In genomic region chr7:44797329-44798258, GRCh38 we compare ENCODE assay signal across 8 cellular contexts. TPM values are rescaled to one million over a fixed set of nuclear protein-coding genes. Genes with fewer than 3 reads are reported as not detected.
DNase-seq lines count a peak whose midpoint lies in the region; TF ChIP-seq lines count a peak whose summit lies in the region.

No MANE protein-coding gene starts in this region.

- CTCF ChIA-PET in HEK293T (lab: Yijun Ruan, JAX): interaction anchor here (0.6 kb wide), 1 partner anchor 216 kb away, joined by 3 read pairs; no protein-coding TSS in a partner anchor
- CTCF ChIA-PET in SK-N-SH (lab: Yijun Ruan, JAX): interaction anchor here (0.6 to 4.4 kb wide), 21 partner anchors 11 to 532 kb away, joined by 3 to 13 read pairs (median 3); partner anchors contain the start of genes H2AZ2 and OGDH

- peak; percentile 49 for TF ChIP-seq RAD21 in SK-N-SH (IDR thresholded peaks at IDR 0.05; ENCODE audit: low read length)

- H3K4me3 ChIP-seq in SK-N-SH (ENCODE audit: low read depth in 2 of 2, low read length in 1 of 2): peak overlapping the region; percentile 75 to 97
- H3K4me3 ChIP-seq in neutrophil (ENCODE audit: low read depth in 1 of 2, low read length in 1 of 2): peak overlapping the region; percentile 99
- H3K4me3 ChIP-seq in subcutaneous abdominal adipose tissue (ENCODE audit: low read depth in 1 of 5, low read length in 5 of 5): peak overlapping the region; percentile 74 to 95 (median 91)

- H3K79me2 ChIP-seq in SK-N-SH (ENCODE audit: insufficient read depth): peaks cover 78% of the 10 kb centered on the region

- peak overlapping the region; percentile 100 for H3K4me3 Mint-ChIP-seq in activated naive CD4-positive, alpha-beta T cell treated with anti-CD3 and anti-CD28 coated beads, Interleukin-2, amount 50 U/mL, for 24 hours

- POLR2A ChIA-PET in HEK293T (lab: Yijun Ruan, JAX): interaction anchor here (0.6 to 2.4 kb wide), 9 partner anchors 8 to 224 kb away, joined by 3 to 17 read pairs (median 5); partner anchors contain the start of genes DDX56, H2AZ2, OGDH and PURB
- POLR2A ChIA-PET in SK-N-SH (lab: Yijun Ruan, JAX): interaction anchor here (0.5 to 2.6 kb wide), 14 partner anchors 8 to 774 kb away, joined by 3 to 14 read pairs (median 4); partner anchors contain the start of genes DDX56, H2AZ2 and OGDH

- TF ChIP-seq CTCF in SK-N-SH (IDR thresholded peaks at IDR 0.05) (peak; percentile 59), neutrophil (IDR thresholded peaks at IDR 0.05) (peak; percentile 62)

- H3K9me2 ChIP-seq in SK-N-SH: no peaks in the 10 kb centered on the region

- peak overlapping the region; percentile 98 for H3K9ac ChIP-seq in SK-N-SH
- peak overlapping the region; percentile 79 to 94 (median 89) for H3K9ac ChIP-seq in subcutaneous abdominal adipose tissue (ENCODE audit: low read length in 5 of 5)

- H3K36me3 ChIP-seq in SK-N-SH (replicated peaks in 1 of 2; ENCODE audit: control insufficient read depth in 1 of 2, insufficient read depth in 2 of 2, low read length in 1 of 2): peaks cover 35 to 48% of the 10 kb centered on the region in 2 experiments
- peaks cover 21% of the 10 kb centered on the region for H3K36me3 ChIP-seq in neutrophil
- H3K36me3 ChIP-seq in subcutaneous abdominal adipose tissue (ENCODE audit: control insufficient read depth in 5 of 5, insufficient read depth in 5 of 5, low read length in 5 of 5): peaks cover 9 to 33% (median 27%) of the 10 kb centered on the region in 5 donors

- under 1% methylated on average over 26 of the region's 26 CpGs for WGBS in SK-N-SH (ENCODE audit: low lambda C conversion rate)

- peaks cover 34% of the 10 kb centered on the region for H3K4me1 Mint-ChIP-seq in activated naive CD4-positive, alpha-beta T cell treated with anti-CD3 and anti-CD28 coated beads, Interleukin-2, amount 50 U/mL, for 24 hours

- no peaks in the 10 kb centered on the region for H3K27me3 ChIP-seq in SK-N-SH (ENCODE audit: insufficient read depth)
- no peaks in the 10 kb centered on the region for H3K27me3 ChIP-seq in neutrophil
- H3K27me3 ChIP-seq in subcutaneous abdominal adipose tissue (ENCODE audit: control insufficient read depth in 5 of 5, insufficient read depth in 4 of 5, low read length in 5 of 5): no peaks in the 10 kb centered on the region

- TF ChIP-seq EP300 in SK-N-SH (IDR thresholded peaks at IDR 0.05; ENCODE audit: borderline replicate concordance in 1 of 2, low read depth in 1 of 2, low read length in 1 of 2): peak; percentile 7 to 9; a peak in 2 of 4 replicates

- H3K9me3 Mint-ChIP-seq in activated naive CD4-positive, alpha-beta T cell treated with anti-CD3 and anti-CD28 coated beads, Interleukin-2, amount 50 U/mL, for 24 hours: no peaks in the 10 kb centered on the region

- peak; percentile 67 for DNase-seq in GDM1 (lab: John Stamatoyannopoulos, UW)
- DNase-seq in HEK293T (ENCODE audit: extremely low spot score): peak; percentile 73
- peak; percentile 10 for DNase-seq in NCI-H1048 (lab: John Stamatoyannopoulos, UW)
- peak; percentile 86 for DNase-seq in SK-N-SH
- DNase-seq in germinal center (ENCODE audit: low spot score): peak; percentile 77

- peaks cover 5 to 7% of the 10 kb centered on the region in 2 experiments; a peak in 3 of 4 replicates for H3K4me1 ChIP-seq in SK-N-SH (ENCODE audit: control insufficient read depth in 1 of 2, insufficient read depth in 2 of 2, low read depth in 1 of 2, low read length in 1 of 2)
- peaks cover 21 to 25% of the 10 kb centered on the region in 2 experiments for H3K4me1 ChIP-seq in neutrophil (ENCODE audit: control insufficient read depth in 1 of 2, insufficient read depth in 1 of 2, low read depth in 1 of 2, low read length in 1 of 2)
- H3K4me1 ChIP-seq in subcutaneous abdominal adipose tissue (ENCODE audit: control insufficient read depth in 5 of 5, insufficient read depth in 5 of 5, low read length in 5 of 5): peaks cover 5 to 32% (median 26%) of the 10 kb centered on the region in 5 donors

- peak overlapping the region; percentile 99 for H3K27ac Mint-ChIP-seq in activated naive CD4-positive, alpha-beta T cell treated with anti-CD3 and anti-CD28 coated beads, Interleukin-2, amount 50 U/mL, for 24 hours

- H2AFZ ChIP-seq in SK-N-SH (ENCODE audit: low read depth): no peak overlapping the region; the same call in 1 of the 2 replicates

- H3K36me3 Mint-ChIP-seq in activated naive CD4-positive, alpha-beta T cell treated with anti-CD3 and anti-CD28 coated beads, Interleukin-2, amount 50 U/mL, for 24 hours: peaks cover 31% of the 10 kb centered on the region

- H4K20me1 ChIP-seq in SK-N-SH (ENCODE audit: insufficient read depth): peaks cover 53% of the 10 kb centered on the region

- H3K27ac ChIP-seq in SK-N-SH (ENCODE audit: low read depth in 2 of 2, low read length in 1 of 2) (peak overlapping the region; percentile 91 to 97), neutrophil (peak overlapping the region; percentile 94), subcutaneous abdominal adipose tissue (ENCODE audit: low read depth, low read length) (peak overlapping the region; percentile 99)

- H3K4me2 ChIP-seq in SK-N-SH: peak overlapping the region; percentile 97

- H3K27me3 Mint-ChIP-seq in activated naive CD4-positive, alpha-beta T cell treated with anti-CD3 and anti-CD28 coated beads, Interleukin-2, amount 50 U/mL, for 24 hours: no peaks in the 10 kb centered on the region

- peaks cover 53% of the 10 kb centered on the region for H3F3A ChIP-seq in SK-N-SH (replicated peaks; ENCODE audit: insufficient read depth)

- no peaks in the 10 kb centered on the region for H3K9me3 ChIP-seq in SK-N-SH
- H3K9me3 ChIP-seq in neutrophil: no peaks in the 10 kb centered on the region
- H3K9me3 ChIP-seq in subcutaneous abdominal adipose tissue (ENCODE audit: control insufficient read depth in 5 of 5, low read length in 5 of 5): no peaks in the 10 kb centered on the region

TF ChIP-seq in HEK293T, 16 proteins besides CTCF, POLR2A, EP300 and RAD21:
- TF ChIP-seq FOXA1 (IDR thresholded peaks at IDR 0.05) (no peak), NFRKB (IDR thresholded peaks at IDR 0.05) (peak; percentile 51; the same call in 1 of the 2 replicates), ELF4 (IDR thresholded peaks at IDR 0.05) (0 out of 2 replicates have a peak, but pooled peaks have one; percentile 38)

TF ChIP-seq in SK-N-SH, 30 proteins besides CTCF, POLR2A, EP300 and RAD21 (continues in another document):
- TF ChIP-seq IRF3 (IDR thresholded peaks at IDR 0.05; ENCODE audit: low read depth, low read length) (no peak), SMC3 (IDR thresholded peaks at IDR 0.05; ENCODE audit: low read depth, low read length) (no peak; the same call in 1 of the 2 replicates), MEF2A (IDR thresholded peaks at IDR 0.05; ENCODE audit: borderline replicate concordance, low read depth) (no peak), REST (IDR thresholded peaks at IDR 0.05; ENCODE audit: low read depth, low read length) (peak; percentile 59; the same call in 1 of the 2 replicates), CHD2 (IDR thresholded peaks at IDR 0.05; ENCODE audit: low read length, partially characterized antibody) (peak; percentile 72), RXRA (IDR thresholded peaks at IDR 0.05; ENCODE audit: borderline replicate concordance, low read depth) (no peak), TAF1 (IDR thresholded peaks at IDR 0.05; ENCODE audit: borderline replicate concordance, low read depth, low read length) (peak; percentile 83), NFIC (IDR thresholded peaks at IDR 0.05; ENCODE audit: borderline replicate concordance) (no peak), NRF1 (IDR thresholded peaks at IDR 0.05; ENCODE audit: low read depth, low read length) (no peak), YY1 (IDR thresholded peaks at IDR 0.05; ENCODE audit: low read depth) (no peak)

RNA-seq across cellular contexts. Expression of gene PPIA, which starts 1.1 kb away (rescaled TPM):
- 6,239 and 6,267 TPM in 2 replicates for polyA plus RNA-seq in SK-N-SH (2012; rRNA removed)
- polyA plus RNA-seq in SK-N-SH (2012; cell fraction: cytosol; rRNA removed): 7,289 and 8,124 TPM in 2 replicates
- 2,405 and 2,816 TPM in 2 replicates for polyA plus RNA-seq in SK-N-SH (2012; cell fraction: nucleus; rRNA removed)

RNA-seq across cellular contexts. Expression of gene ZMIZ2, which starts 48.9 kb away (rescaled TPM):
- 17.8 and 18.1 TPM in 2 replicates for polyA plus RNA-seq in SK-N-SH (2012; rRNA removed)
- polyA plus RNA-seq in SK-N-SH (2012; cell fraction: cytosol; rRNA removed): 4.0 and 7.0 TPM in 2 replicates
- 116 and 138 TPM in 2 replicates for polyA plus RNA-seq in SK-N-SH (2012; cell fraction: nucleus; rRNA removed)

RNA-seq across cellular contexts. Expression of gene H2AZ2, which starts 50.3 kb away (rescaled TPM):
- 207 and 389 TPM in 2 replicates for polyA plus RNA-seq in SK-N-SH (2012; rRNA removed)
- 318 and 348 TPM in 2 replicates for polyA plus RNA-seq in SK-N-SH (2012; cell fraction: cytosol; rRNA removed)
- 80.0 and 111 TPM in 2 replicates for polyA plus RNA-seq in SK-N-SH (2012; cell fraction: nucleus; rRNA removed)

Comparison
In these comparisons a context has a peak if more than half of its experiments do, and no peak if none do; other contexts are left out.
1. Peak in every context shown above with its lines: DNase-seq, H3K4me3 ChIP-seq and H3K27ac ChIP-seq.
2. DNase-seq: peak in every context shown above with its lines; median percentile 86 in SK-N-SH; 77 in germinal center; 73 in HEK293T; 67 in GDM1; 10 in NCI-H1048.